ENCODE assay signal across 22 cellular contexts in the genomic region with DNA sequence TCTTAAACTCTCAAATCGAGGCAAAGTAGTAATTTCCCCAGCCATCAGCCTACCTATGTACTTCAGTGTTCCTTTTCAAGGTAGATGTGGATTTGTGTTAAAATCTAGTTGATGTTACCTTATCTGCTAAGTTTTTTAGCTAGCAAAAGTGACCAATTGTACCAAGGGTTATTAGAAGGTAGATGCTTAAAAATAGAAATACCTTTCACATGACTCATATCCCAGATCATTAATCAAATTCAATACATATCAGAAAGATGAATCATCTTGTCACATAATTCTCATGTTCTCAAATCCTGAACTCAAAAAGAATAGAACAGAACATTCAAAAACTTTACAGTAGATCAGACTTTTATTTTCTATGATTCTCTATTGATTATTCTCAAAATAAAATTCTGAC. TPM values are rescaled to one million over a fixed set of nuclear protein-coding genes. Genes with fewer than 3 reads are reported as not detected.
A peak's percentile ranks its signal among the peaks of the same experiment; 100 is the strongest.
DNase-seq lines count a peak whose midpoint lies in the region; ATAC-seq and FAIRE-seq lines count a peak whose summit lies in the region.
"Had no signal": no experiment of that assay in that cellular context is flagged by ENCODE, and none has a peak within 500 bp of the region (broad histone marks: within the 10 kb centered on the region; RNA-seq: fewer than 3 reads in every experiment).

No MANE protein-coding gene starts in this region.

- H3K18ac ChIP-seq in mesenchymal stem cell (ENCODE audit: low read depth in 1 of 2, low read length in 2 of 2): no peak overlapping the region

- no peak for ATAC-seq in HG03439 (IDR thresholded peaks at IDR 0.05; ENCODE audit: unreplicated experiment)
- ATAC-seq: activated T-cell treated with anti-CD3 and anti-CD28 coated beads, Interleukin-2, amount 50 U/mL, for 4 hours; GM12878; left lung; naive thymus-derived CD4-positive, alpha-beta T cell; psoas muscle had no signal

- H3K4ac ChIP-seq in mesenchymal stem cell (ENCODE audit: low read depth in 1 of 2, low read length in 2 of 2): no peak overlapping the region

- no peaks in the 10 kb centered on the region for H3K36me3 ChIP-seq in mesenchymal stem cell (ENCODE audit: control insufficient read depth in 1 of 2, insufficient read depth in 2 of 2, low read depth in 1 of 2, low read length in 2 of 2)
- H3K36me3 ChIP-seq in effector memory CD4-positive, alpha-beta T cell (ENCODE audit: control insufficient read depth, insufficient read depth, low read length): no peaks in the 10 kb centered on the region
- H3K36me3 ChIP-seq: left lung, thyroid gland had no signal

- H3K4me1 ChIP-seq in mesenchymal stem cell (ENCODE audit: control insufficient read depth, insufficient read depth, low read depth, low read length): no peaks in the 10 kb centered on the region
- H3K4me1 ChIP-seq in effector memory CD4-positive, alpha-beta T cell (ENCODE audit: control insufficient read depth, insufficient read depth, low read length, poor library complexity, severe bottlenecking): no peaks in the 10 kb centered on the region
- H3K4me1 ChIP-seq: left lung, psoas muscle, thyroid gland had no signal

- H2BK15ac ChIP-seq in mesenchymal stem cell (ENCODE audit: low read depth, poor library complexity, severe bottlenecking): no peak overlapping the region

- no peak overlapping the region for H3K14ac ChIP-seq in mesenchymal stem cell (ENCODE audit: low read length in 2 of 2)

- FAIRE-seq in RCC 7860 (lab: Jason Lieb, UNC): peak; percentile 89
- FAIRE-seq: GM12878 had no signal

- H3K9me3 ChIP-seq in mesenchymal stem cell (ENCODE audit: control insufficient read depth, low read length): no peaks in the 10 kb centered on the region
- no peaks in the 10 kb centered on the region for H3K9me3 ChIP-seq in effector memory CD4-positive, alpha-beta T cell (ENCODE audit: control insufficient read depth, low read length)
- H3K9me3 ChIP-seq: left lung, psoas muscle, thyroid gland had no signal

- H3K79me1 ChIP-seq in mesenchymal stem cell (replicated peaks; ENCODE audit: low read length, poor library complexity, severe bottlenecking): no peaks in the 10 kb centered on the region

- H4K91ac ChIP-seq in mesenchymal stem cell (ENCODE audit: low read length): no peak overlapping the region

- H2BK12ac ChIP-seq in mesenchymal stem cell (ENCODE audit: low read length in 2 of 2): no peak overlapping the region

- H2BK5ac ChIP-seq in mesenchymal stem cell (ENCODE audit: low read depth, low read length, poor library complexity, severe bottlenecking): no peak overlapping the region

- H3K27me3 ChIP-seq in mesenchymal stem cell (ENCODE audit: control insufficient read depth in 1 of 2, insufficient read depth in 1 of 2, low read length in 2 of 2): no peaks in the 10 kb centered on the region
- H3K27me3 ChIP-seq in effector memory CD4-positive, alpha-beta T cell (replicated peaks; ENCODE audit: control insufficient read depth, insufficient read depth, low read length, poor library complexity, severe bottlenecking): no peaks in the 10 kb centered on the region
- H3K27me3 ChIP-seq: left lung, thyroid gland had no signal

- no peak overlapping the region for H3K9ac ChIP-seq in mesenchymal stem cell (ENCODE audit: low read length)

- H4K8ac ChIP-seq in mesenchymal stem cell (ENCODE audit: low read length): no peak overlapping the region

- no peak overlapping the region for H2AFZ ChIP-seq in mesenchymal stem cell (ENCODE audit: low read depth, low read length)

- no CpG with 5 or more reads among the region's 1 CpG for whole genome bisulfite sequencing in mesenchymal stem cell

- DNase-seq in EH (ENCODE audit: low read depth): peak; percentile 65
- peak; percentile 79 for DNase-seq in RCC 7860 (ENCODE audit: low spot score)
- DNase-seq in dermis blood vessel endothelial cell: peak; percentile 61
- no peak for DNase-seq in mesenchymal stem cell
- DNase-seq in MV-4-11 (lab: John Stamatoyannopoulos, UW): no peak
- no peak for DNase-seq in effector memory CD4-positive, alpha-beta T cell
- no peak for DNase-seq in NCI-H1417 (lab: John Stamatoyannopoulos, UW)
- DNase-seq: activated CD4-positive, alpha-beta T cell treated with anti-CD3 and anti-CD28 coated beads for 4 hours; activated T-cell treated with anti-CD3 and anti-CD28 coated beads, Interleukin-2, amount 50 U/mL, for 4 hours; DND-41; effector CD4-positive, alpha-beta T cell; left lung; naive thymus-derived CD4-positive, alpha-beta T cell; NCI-H1417 treated with DMSO at 0.1 percent for 48 hours; OCI-M1; psoas muscle; stimulated activated CD8-positive, alpha-beta memory T cell treated with anti-CD3 and anti-CD28 coated beads, Interleukin-4, amount 100 ng/mL, for 48 hours; thyroid gland had no signal

- no peak overlapping the region for H2BK120ac ChIP-seq in mesenchymal stem cell (ENCODE audit: low read depth, low read length)

- H2AK5ac ChIP-seq in mesenchymal stem cell (ENCODE audit: low read length, severe bottlenecking): no peak overlapping the region

- no peak overlapping the region for H3K4me2 ChIP-seq in mesenchymal stem cell (ENCODE audit: low read length, poor library complexity, severe bottlenecking)

- no peak overlapping the region for H3K4me3 ChIP-seq in mesenchymal stem cell (ENCODE audit: insufficient read depth in 1 of 2, low read depth in 1 of 2, low read length in 2 of 2)
- H3K4me3 ChIP-seq in effector memory CD4-positive, alpha-beta T cell (ENCODE audit: insufficient read depth, low read depth, low read length, poor library complexity, severe bottlenecking): no peak overlapping the region
- H3K4me3 ChIP-seq: GM12878, left lung, psoas muscle, thyroid gland had no signal

- H3K27ac ChIP-seq in mesenchymal stem cell (ENCODE audit: low read length, poor library complexity, severe bottlenecking): peak overlapping the region; percentile 66
- no peak overlapping the region for H3K27ac ChIP-seq in effector memory CD4-positive, alpha-beta T cell (ENCODE audit: insufficient read depth, low read length, poor library complexity, severe bottlenecking)
- H3K27ac ChIP-seq: left lung, psoas muscle, thyroid gland had no signal

- H3K23ac ChIP-seq in mesenchymal stem cell (ENCODE audit: low read length in 2 of 2): no peak overlapping the region

RNA-seq across cellular contexts. Expression of a gene that starts 3.5 kb away (rescaled TPM):
- not detected in 2 replicates for total RNA-seq in dermis blood vessel endothelial cell
- polyA plus RNA-seq in mesenchymal stem cell (2013, experiment 1 of 2): 0.03 TPM
- not detected for polyA plus RNA-seq in mesenchymal stem cell (2013, experiment 2 of 2)
- total RNA-seq: activated T-cell treated with anti-CD3 and anti-CD28 coated beads, Interleukin-2, amount 50 U/mL, for 4 hours; naive thymus-derived CD4-positive, alpha-beta T cell had no signal
- polyA plus RNA-seq: naive thymus-derived CD4-positive, alpha-beta T cell had no signal

RNA-seq across cellular contexts. Expression of a gene that starts 34.3 kb away (rescaled TPM):
- not detected in 2 replicates for total RNA-seq in dermis blood vessel endothelial cell
- not detected for polyA plus RNA-seq in mesenchymal stem cell (2013, experiment 1 of 2)
- not detected for polyA plus RNA-seq in mesenchymal stem cell (2013, experiment 2 of 2)

RNA-seq across cellular contexts. Expression of a gene that starts 40.0 kb away (rescaled TPM):
- not detected in 2 replicates for total RNA-seq in dermis blood vessel endothelial cell
- polyA plus RNA-seq in mesenchymal stem cell (2013, experiment 1 of 2): not detected
- not detected for polyA plus RNA-seq in mesenchymal stem cell (2013, experiment 2 of 2)
- total RNA-seq: activated T-cell treated with anti-CD3 and anti-CD28 coated beads, Interleukin-2, amount 50 U/mL, for 4 hours; GM12878; left lung; naive thymus-derived CD4-positive, alpha-beta T cell; psoas muscle; thyroid gland had no signal
- polyA plus RNA-seq: BJ; IgD-negative memory B cell; naive thymus-derived CD4-positive, alpha-beta T cell; psoas muscle had no signal

RNA-seq across cellular contexts. Expression of a gene that starts 56.3 kb away (rescaled TPM):
- 20.8 and 27.1 TPM in 2 replicates for total RNA-seq in dermis blood vessel endothelial cell
- polyA plus RNA-seq in mesenchymal stem cell (2013, experiment 1 of 2): 36.2 TPM
- polyA plus RNA-seq in mesenchymal stem cell (2013, experiment 2 of 2): 37.0 TPM

Comparison
In these comparisons a context has a peak if more than half of its experiments do, and no peak if none do; other contexts are left out.
1. DNase-seq: peak in EH (single experiment), RCC 7860 (single experiment) and dermis blood vessel endothelial cell (single experiment); none in mesenchymal stem cell (single experiment), MV-4-11 (single experiment), effector memory CD4-positive, alpha-beta T cell (0 of 3) and NCI-H1417 (0 of 3).